Comparison of ENCODE assay signal across 15 cellular contexts in genomic region chr10:14652067-14652466, GRCh38.
DNase-seq lines count a peak whose midpoint lies in the region; ATAC-seq and TF ChIP-seq lines count a peak whose summit lies in the region.
"Had no signal": no experiment of that assay in that cellular context is flagged by ENCODE, and none has a peak within 500 bp of the region (broad histone marks: within the 10 kb centered on the region; RNA-seq: fewer than 3 reads in every experiment).

No MANE protein-coding gene starts in this region.

- H3K27ac ChIP-seq in OCI-LY7 (ENCODE audit: low read depth, low read length, poor library complexity, severe bottlenecking) = no peak overlapping the region

- no peak for DNase-seq in Caco-2
- DNase-seq in OCI-LY7 (ENCODE audit: low spot score) = no peak
- no peak for DNase-seq in osteocyte (ENCODE audit: extremely low spot score, unreplicated experiment)
- no peak for DNase-seq in DMS53 treated with DMSO at 0.1 percent for 48 hours (lab: John Stamatoyannopoulos, UW; ENCODE audit: unreplicated experiment)
- DNase-seq in RKO (ENCODE audit: low spot score) = no peak
- no peak for DNase-seq in amygdala (lab: John Stamatoyannopoulos, UW)
- DNase-seq: DMS 273 treated with DMSO at 0.1 percent for 48 hours, NCI-H526 had no signal

- H3K27me3 Mint-ChIP-seq in Caco-2 (ENCODE audit: insufficient read depth, unreplicated experiment) (no peaks in the 10 kb centered on the region), brain (peaks cover 3% of the 10 kb centered on the region), osteocyte (ENCODE audit: unreplicated experiment) (no peaks in the 10 kb centered on the region)
- H3K27me3 Mint-ChIP-seq: natural killer cell treated with Interleukin-12 subunit alpha and Interleukin-12 subunit beta and Interleukin-15 and Interleukin-18, amount 100 ng/mL, for 72 hours had no signal

- CTCF ChIA-PET in Caco-2 (lab: Charles Lee) = no interaction called here
- CTCF ChIA-PET in OCI-LY7 (lab: Charles Lee; ENCODE audit: unreplicated experiment) = interaction anchor here (0.5 kb wide), 1 partner anchor 24 kb away, joined by 3 read pairs; no protein-coding TSS in a partner anchor

- BruUV-seq in Caco-2 (replicated peaks; lab: Mats Ljungman, UMichigan) (no TSS peak), OCI-LY7 (replicated peaks; lab: Mats Ljungman, UMichigan) (no TSS peak)

- no peaks in the 10 kb centered on the region for H3K9me2 ChIP-seq in OCI-LY7 (ENCODE audit: insufficient read depth, low read length)

- H3K9me3 ChIP-seq in Caco-2 (peaks cover 11% of the 10 kb centered on the region), OCI-LY7 (ENCODE audit: low read length) (no peaks in the 10 kb centered on the region)

- peak overlapping the region; percentile 80; the same call in 1 of the 2 replicates for H3K4me2 ChIP-seq in OCI-LY7 (ENCODE audit: low read length)

- no peaks in the 10 kb centered on the region for H3K79me2 ChIP-seq in OCI-LY7 (ENCODE audit: insufficient read depth, low read depth, low read length)

- intact Hi-C loops in Caco-2 (cut with micrococcal nuclease; ENCODE audit: unreplicated experiment) (loop anchor here (5.0 kb wide), 1 partner anchor 50 kb away; no protein-coding TSS in a partner anchor), OCI-LY7 (cut with micrococcal nuclease; ENCODE audit: unreplicated experiment) (no loop called here)

- H3K9me3 Mint-ChIP-seq in Caco-2 (ENCODE audit: unreplicated experiment) = peaks cover 12% of the 10 kb centered on the region
- peaks cover 0 to 3% (median 0%) of the 10 kb centered on the region in 5 experiments for H3K9me3 Mint-ChIP-seq in brain
- no peaks in the 10 kb centered on the region for H3K9me3 Mint-ChIP-seq in osteocyte (ENCODE audit: unreplicated experiment)
- H3K9me3 Mint-ChIP-seq: activated T-helper 2 cell treated with anti-CD3 and anti-CD28 coated beads, Interferon-gamma antibody, Interleukin-2, Interleukin-4, amounts not matched to agents 10 μg/mL and 5 μg/mL and 100 μg/mL, durations not matched to agents 14 hours and 24 hours and 36 hours; dendritic cell treated with granulocyte-macrophage colony-stimulating factor and Interleukin-4, amounts not matched to agents 40 ng/mL and 50 ng/mL, for 4 days; natural killer cell treated with Interleukin-12 subunit alpha and Interleukin-12 subunit beta and Interleukin-15 and Interleukin-18, amount 100 ng/mL, for 72 hours had no signal

- H3K36me3 Mint-ChIP-seq in Caco-2 (ENCODE audit: insufficient read depth, unreplicated experiment) (peaks cover 9% of the 10 kb centered on the region), brain (no peaks in the 10 kb centered on the region), osteocyte (ENCODE audit: unreplicated experiment) (no peaks in the 10 kb centered on the region)
- H3K36me3 Mint-ChIP-seq: natural killer cell treated with Interleukin-12 subunit alpha and Interleukin-12 subunit beta and Interleukin-15 and Interleukin-18, amount 100 ng/mL, for 72 hours had no signal

- no peak overlapping the region for H3K4me3 ChIP-seq in Caco-2 (ENCODE audit: low read depth, low read length)
- no peak overlapping the region for H3K4me3 ChIP-seq in OCI-LY7 (ENCODE audit: low read depth, low read length, poor library complexity, severe bottlenecking)

- H4K20me1 ChIP-seq in OCI-LY7 (ENCODE audit: insufficient read depth, low read length) = no peaks in the 10 kb centered on the region

- H3K27ac Mint-ChIP-seq in Caco-2 (ENCODE audit: unreplicated experiment) (peak overlapping the region; percentile 99), brain (peak overlapping the region in 3 of 5 experiments; percentile 87 to 90 (median 89)), osteocyte (ENCODE audit: unreplicated experiment) (peak overlapping the region; percentile 98)
- H3K27ac Mint-ChIP-seq: activated T-helper 2 cell treated with anti-CD3 and anti-CD28 coated beads, Interferon-gamma antibody, Interleukin-2, Interleukin-4, amounts not matched to agents 10 μg/mL and 5 μg/mL and 100 μg/mL, durations not matched to agents 14 hours and 24 hours and 36 hours; dendritic cell treated with granulocyte-macrophage colony-stimulating factor and Interleukin-4, amounts not matched to agents 40 ng/mL and 50 ng/mL, for 4 days had no signal

- peak overlapping the region; percentile 79; the same call in 1 of the 2 replicates for H2AFZ ChIP-seq in OCI-LY7 (ENCODE audit: low read length)

- H3K27me3 ChIP-seq in Caco-2 (replicated peaks; ENCODE audit: control insufficient read depth, insufficient read depth, low read length) = no peaks in the 10 kb centered on the region

- TF ChIP-seq CTCF in Caco-2 (IDR thresholded peaks at IDR 0.05; ENCODE audit: insufficient read depth in 1 of 2, low read depth in 1 of 2, low read length in 1 of 2, severe bottlenecking in 1 of 2, unreplicated experiment in 1 of 2) (no peak), OCI-LY7 (conservative IDR thresholded peaks at IDR 0.05; ENCODE audit: low read length) (no peak), brain (conservative IDR thresholded peaks at IDR 0.05) (no peak), osteocyte (IDR thresholded peaks at IDR 0.05) (no peak)

- ATAC-seq in GM18868 (IDR thresholded peaks at IDR 0.05; ENCODE audit: unreplicated experiment) = no peak
- ATAC-seq: esophagus mucosa; HepG2; natural killer cell treated with Interleukin-12 subunit alpha and Interleukin-12 subunit beta and Interleukin-15 and Interleukin-18, amount 100 ng/mL, for 72 hours had no signal

- H3K4me1 ChIP-seq in Caco-2 (peaks cover 36% of the 10 kb centered on the region), OCI-LY7 (ENCODE audit: insufficient read depth, low read length, poor library complexity, severe bottlenecking) (peaks cover 85% of the 10 kb centered on the region)

- POLR2A ChIA-PET in Caco-2 (lab: Charles Lee) = interaction anchor here (0.6 to 0.7 kb wide), 2 partner anchors 138 to 186 kb away, joined by 3 read pairs; partner anchors contain the start of gene CDNF
- POLR2A ChIA-PET in OCI-LY7 (lab: Charles Lee) = interaction anchor here (0.6 to 1.0 kb wide), 3 partner anchors 11 to 234 kb away, joined by 3 to 7 read pairs (median 4); no protein-coding TSS in a partner anchor

- H3K4me1 Mint-ChIP-seq in Caco-2 (ENCODE audit: low read depth, unreplicated experiment) (peaks cover 32% of the 10 kb centered on the region), brain (peaks cover 74% of the 10 kb centered on the region), osteocyte (ENCODE audit: unreplicated experiment) (peaks cover 48% of the 10 kb centered on the region)

- H3K4me3 Mint-ChIP-seq in Caco-2 (ENCODE audit: unreplicated experiment) (no peak overlapping the region), brain (no peak overlapping the region), osteocyte (ENCODE audit: unreplicated experiment) (no peak overlapping the region)
- H3K4me3 Mint-ChIP-seq: dendritic cell treated with granulocyte-macrophage colony-stimulating factor and Interleukin-4, amounts not matched to agents 40 ng/mL and 50 ng/mL, for 4 days; natural killer cell treated with Interleukin-12 subunit alpha and Interleukin-12 subunit beta and Interleukin-15 and Interleukin-18, amount 100 ng/mL, for 72 hours had no signal

- H3K36me3 ChIP-seq in Caco-2 (ENCODE audit: control insufficient read depth, insufficient read depth, low read length) (no peaks in the 10 kb centered on the region), OCI-LY7 (ENCODE audit: insufficient read depth, low read length) (no peaks in the 10 kb centered on the region)
